24 cellular contexts compared by ENCODE assay signal in the genomic region with DNA sequence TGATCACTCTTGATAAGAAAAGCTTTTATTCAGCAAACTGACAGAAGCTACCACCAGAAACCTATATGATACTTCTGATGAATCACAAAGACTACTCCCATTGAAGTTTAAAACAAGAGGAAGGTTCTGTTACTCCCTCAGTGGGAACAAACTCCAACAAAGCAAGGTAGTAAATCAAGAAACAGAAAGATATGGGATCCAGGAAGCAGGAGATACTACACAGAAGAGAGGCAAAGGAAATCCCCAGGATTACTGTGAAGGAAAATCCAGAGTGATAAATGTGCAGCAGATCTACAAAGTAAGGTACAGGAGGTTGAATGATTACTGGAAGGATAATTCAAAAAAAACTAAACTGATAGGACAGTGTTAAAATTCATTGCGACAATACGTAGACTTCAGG.
"Had no signal": no experiment of that assay in that cellular context is flagged by ENCODE, and none has a peak within 500 bp of the region (broad histone marks: within the 10 kb centered on the region; RNA-seq: fewer than 3 reads in every experiment).

No MANE protein-coding gene starts in this region.

- DNase-seq: Kasumi-1, MM.1S, NCI-H1092 treated with DMSO at 0.1 percent for 48 hours, NCI-H1436, NCI-H187, NCI-H2029, NCI-H2081 treated with DMSO at 0.1 percent for 48 hours, NCI-H2171, NCI-H226, NCI-H446, NCI-H510A, NCI-H524 treated with DMSO at 0.1 percent for 48 hours, NCI-H69, NCI-H774, Right ventricle myocardium superior, RPMI8226, SIG-M5 had no signal

- H3K4me3 ChIP-seq: K562, SJSA1, SK-N-MC had no signal

- H3K4me2 ChIP-seq: KMS-11 had no signal

- H3K9me3 ChIP-seq: SJSA1 had no signal

- H3K4me1 Mint-ChIP-seq: IgD-negative memory B cell had no signal

- H3K4me1 ChIP-seq: SJSA1 had no signal

- H3K27ac ChIP-seq: KMS-11, SJSA1, SK-N-MC had no signal

- FAIRE-seq: HTR-8/SVneo, K562, RCC 7860 had no signal

- H3K27me3 Mint-ChIP-seq: IgD-negative memory B cell had no signal

- ATAC-seq: K562 had no signal

- H3K4me3 Mint-ChIP-seq: IgD-negative memory B cell had no signal

- H3K36me3 ChIP-seq: SJSA1 had no signal

- H3K36me3 Mint-ChIP-seq: IgD-negative memory B cell had no signal

- H3K27ac Mint-ChIP-seq: IgD-negative memory B cell had no signal
